Comparison of ENCODE assay signal across 8 cellular contexts in genomic region chr4:156294577-156294976, GRCh38.
DNase-seq lines count a peak whose midpoint lies in the region; ATAC-seq and TF ChIP-seq lines count a peak whose summit lies in the region.

No MANE protein-coding gene starts in this region.

- no peak overlapping the region for H3K4me3 Mint-ChIP-seq in T-helper 17 cell
- H3K4me3 Mint-ChIP-seq in naive thymus-derived CD8-positive, alpha-beta T cell, result no peak overlapping the region

- peaks cover 0 to 15% (median 2%) of the 10 kb centered on the region in 9 donors for H3K9me3 Mint-ChIP-seq in naive thymus-derived CD8-positive, alpha-beta T cell

- 0% methylated on average over 2 of the region's 2 CpGs for WGBS in SK-N-SH (ENCODE audit: low lambda C conversion rate)
- no CpG with 5 or more reads among the region's 2 CpGs for WGBS in iPS DF 6.9 (ENCODE audit: insufficient coverage, insufficient read length)

- peak; percentile 54 for TF ChIP-seq RAD21 in SK-N-SH (IDR thresholded peaks at IDR 0.05; ENCODE audit: low read length)

- H3K9me3 ChIP-seq in Karpas-422 (ENCODE audit: low read length) (no peaks in the 10 kb centered on the region), SK-N-SH (no peaks in the 10 kb centered on the region), iPS DF 6.9 (ENCODE audit: control insufficient read depth, insufficient read depth, low read length) (no peaks in the 10 kb centered on the region), T-helper 17 cell (ENCODE audit: control insufficient read depth, low read length, poor library complexity, severe bottlenecking) (no peaks in the 10 kb centered on the region)

- no peaks in the 10 kb centered on the region for H4K20me1 ChIP-seq in Karpas-422 (ENCODE audit: insufficient read depth, low read depth, low read length)
- no peaks in the 10 kb centered on the region for H4K20me1 ChIP-seq in SK-N-SH (ENCODE audit: insufficient read depth)

- no peaks in the 10 kb centered on the region for H3K4me1 Mint-ChIP-seq in T-helper 17 cell
- no peaks in the 10 kb centered on the region for H3K4me1 Mint-ChIP-seq in naive thymus-derived CD8-positive, alpha-beta T cell

- no peaks in the 10 kb centered on the region for H3K9me2 ChIP-seq in Karpas-422 (replicated peaks; ENCODE audit: insufficient read depth, low read length)
- no peaks in the 10 kb centered on the region for H3K9me2 ChIP-seq in SK-N-SH

- H3K36me3 ChIP-seq in Karpas-422 (ENCODE audit: insufficient read depth, low read length) (no peaks in the 10 kb centered on the region), SK-N-SH (replicated peaks in 1 of 2; ENCODE audit: control insufficient read depth in 1 of 2, insufficient read depth in 2 of 2, low read length in 1 of 2) (no peaks in the 10 kb centered on the region), iPS DF 6.9 (ENCODE audit: control insufficient read depth, insufficient read depth, low read length) (no peaks in the 10 kb centered on the region)

- peak; percentile 62 for TF ChIP-seq CTCF in SK-N-SH (IDR thresholded peaks at IDR 0.05)

- H2AFZ ChIP-seq in Karpas-422 (ENCODE audit: low read length) (no peak overlapping the region), SK-N-SH (ENCODE audit: low read depth) (no peak overlapping the region)

- no peak overlapping the region for H3K4me2 ChIP-seq in Karpas-422 (ENCODE audit: low read depth, low read length, poor library complexity, severe bottlenecking)
- peak overlapping the region; percentile 30; the same call in 1 of the 2 replicates for H3K4me2 ChIP-seq in SK-N-SH

- H3F3A ChIP-seq in SK-N-SH (replicated peaks; ENCODE audit: insufficient read depth), result peaks cover 28% of the 10 kb centered on the region

- H3K79me2 ChIP-seq in Karpas-422 (ENCODE audit: low read length) (no peaks in the 10 kb centered on the region), SK-N-SH (ENCODE audit: insufficient read depth) (no peaks in the 10 kb centered on the region)

- H3K9ac ChIP-seq in Karpas-422 (ENCODE audit: low read length), result no peak overlapping the region
- H3K9ac ChIP-seq in SK-N-SH, result peak overlapping the region; percentile 26; the same call in 1 of the 2 replicates

- CTCF ChIA-PET in SK-N-SH (lab: Yijun Ruan, JAX), result interaction anchor here (1.1 kb wide), 2 partner anchors 8 to 34 kb away, joined by 3 read pairs; no protein-coding TSS in a partner anchor

- no peak for ATAC-seq in T-helper 17 cell
- no peak for ATAC-seq in naive thymus-derived CD8-positive, alpha-beta T cell
- ATAC-seq in HG03108 (IDR thresholded peaks at IDR 0.05; ENCODE audit: unreplicated experiment), result no peak

- H3K27ac ChIP-seq in Karpas-422 (ENCODE audit: low read length) (no peak overlapping the region), SK-N-SH (ENCODE audit: low read depth in 2 of 2, low read length in 1 of 2) (peak overlapping the region; percentile 83 to 86; a peak in 3 of 4 replicates), iPS DF 6.9 (ENCODE audit: low read length) (no peak overlapping the region)

- POLR2A ChIA-PET in SK-N-SH (lab: Yijun Ruan, JAX), result no interaction called here
- POLR2A ChIA-PET in naive thymus-derived CD8-positive, alpha-beta T cell (lab: Charles Lee), result no interaction called here

- no peaks in the 10 kb centered on the region for H3K36me3 Mint-ChIP-seq in T-helper 17 cell (ENCODE audit: low read depth)
- H3K36me3 Mint-ChIP-seq in naive thymus-derived CD8-positive, alpha-beta T cell, result no peaks in the 10 kb centered on the region

- no peaks in the 10 kb centered on the region for H3K27me3 ChIP-seq in Karpas-422 (ENCODE audit: low read length)
- no peaks in the 10 kb centered on the region for H3K27me3 ChIP-seq in SK-N-SH (ENCODE audit: insufficient read depth)
- H3K27me3 ChIP-seq in iPS DF 6.9 (ENCODE audit: control insufficient read depth, insufficient read depth, low read length), result no peaks in the 10 kb centered on the region

- no peak overlapping the region for H3K4me3 ChIP-seq in Karpas-422 (ENCODE audit: low read length)
- H3K4me3 ChIP-seq in SK-N-SH (ENCODE audit: low read depth in 2 of 2, low read length in 1 of 2), result peak overlapping the region in 1 of 2 experiments; percentile 29; a peak in 1 of 4 replicates
- no peak overlapping the region for H3K4me3 ChIP-seq in iPS DF 6.9 (ENCODE audit: low read length)

- no peaks in the 10 kb centered on the region for H3K27me3 Mint-ChIP-seq in T-helper 17 cell
- no peaks in the 10 kb centered on the region for H3K27me3 Mint-ChIP-seq in naive thymus-derived CD8-positive, alpha-beta T cell

- in situ Hi-C loops in Caki2 (cut with HindIII; ENCODE audit: low pct_unique_long_range_greater_than_20kb, low sequenced_read_pairs), result no loop called here

- TF ChIP-seq EP300 in SK-N-SH (IDR thresholded peaks at IDR 0.05; ENCODE audit: borderline replicate concordance in 1 of 2, low read depth in 1 of 2, low read length in 1 of 2), result no peak

- no peak overlapping the region for H3K27ac Mint-ChIP-seq in T-helper 17 cell
- H3K27ac Mint-ChIP-seq in naive thymus-derived CD8-positive, alpha-beta T cell, result no peak overlapping the region

- DNase-seq in Caki2 (ENCODE audit: low read depth), result peak; percentile 62
- peak; percentile 58 for DNase-seq in Karpas-422
- DNase-seq in SK-N-SH, result peak; percentile 6
- peak; percentile 16 for DNase-seq in iPS DF 6.9 (ENCODE audit: low read depth, low spot score)
- DNase-seq in T-helper 17 cell, result no peak
- DNase-seq in CD1c-positive myeloid dendritic cell (ENCODE audit: extremely low spot score), result no peak
- DNase-seq in naive thymus-derived CD8-positive, alpha-beta T cell, result no peak

- H3K4me1 ChIP-seq in Karpas-422 (ENCODE audit: low read length) (no peaks in the 10 kb centered on the region), SK-N-SH (ENCODE audit: control insufficient read depth in 1 of 2, insufficient read depth in 2 of 2, low read depth in 1 of 2, low read length in 1 of 2) (peaks cover 0 to 28% of the 10 kb centered on the region in 2 experiments; a peak in 2 of 4 replicates), iPS DF 6.9 (ENCODE audit: control insufficient read depth, insufficient read depth, low read length) (no peaks in the 10 kb centered on the region)

TF ChIP-seq in SK-N-SH, 30 proteins besides CTCF, POLR2A, EP300 and RAD21 (continues in another document):
- TF ChIP-seq NFIC (IDR thresholded peaks at IDR 0.05; ENCODE audit: borderline replicate concordance) (no peak), MAX (IDR thresholded peaks at IDR 0.05; ENCODE audit: low read depth) (0 out of 2 replicates have a peak, but pooled peaks have one; percentile 15), PBX3 (IDR thresholded peaks at IDR 0.05) (0 out of 2 replicates have a peak, but pooled peaks have one; percentile 8), TAF1 (IDR thresholded peaks at IDR 0.05; ENCODE audit: borderline replicate concordance, low read depth, low read length) (no peak), SMC3 (IDR thresholded peaks at IDR 0.05; ENCODE audit: low read depth, low read length) (peak; percentile 41; the same call in 1 of the 2 replicates), SIN3A (IDR thresholded peaks at IDR 0.05; ENCODE audit: borderline replicate concordance, low read depth, low read length) (no peak), FOXM1 (IDR thresholded peaks at IDR 0.05; ENCODE audit: low read depth) (no peak), ELF1 (IDR thresholded peaks at IDR 0.05) (peak; percentile 71; the same call in 1 of the 2 replicates)
- TF ChIP-seq, protein P1, sequence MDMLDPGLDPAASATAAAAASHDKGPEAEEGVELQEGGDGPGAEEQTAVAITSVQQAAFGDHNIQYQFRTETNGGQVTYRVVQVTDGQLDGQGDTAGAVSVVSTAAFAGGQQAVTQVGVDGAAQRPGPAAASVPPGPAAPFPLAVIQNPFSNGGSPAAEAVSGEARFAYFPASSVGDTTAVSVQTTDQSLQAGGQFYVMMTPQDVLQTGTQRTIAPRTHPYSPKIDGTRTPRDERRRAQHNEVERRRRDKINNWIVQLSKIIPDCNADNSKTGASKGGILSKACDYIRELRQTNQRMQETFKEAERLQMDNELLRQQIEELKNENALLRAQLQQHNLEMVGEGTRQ (IDR thresholded peaks at IDR 0.05; ENCODE audit: borderline replicate concordance, low read depth, low read length), result no peak
- TF ChIP-seq, protein P2, sequence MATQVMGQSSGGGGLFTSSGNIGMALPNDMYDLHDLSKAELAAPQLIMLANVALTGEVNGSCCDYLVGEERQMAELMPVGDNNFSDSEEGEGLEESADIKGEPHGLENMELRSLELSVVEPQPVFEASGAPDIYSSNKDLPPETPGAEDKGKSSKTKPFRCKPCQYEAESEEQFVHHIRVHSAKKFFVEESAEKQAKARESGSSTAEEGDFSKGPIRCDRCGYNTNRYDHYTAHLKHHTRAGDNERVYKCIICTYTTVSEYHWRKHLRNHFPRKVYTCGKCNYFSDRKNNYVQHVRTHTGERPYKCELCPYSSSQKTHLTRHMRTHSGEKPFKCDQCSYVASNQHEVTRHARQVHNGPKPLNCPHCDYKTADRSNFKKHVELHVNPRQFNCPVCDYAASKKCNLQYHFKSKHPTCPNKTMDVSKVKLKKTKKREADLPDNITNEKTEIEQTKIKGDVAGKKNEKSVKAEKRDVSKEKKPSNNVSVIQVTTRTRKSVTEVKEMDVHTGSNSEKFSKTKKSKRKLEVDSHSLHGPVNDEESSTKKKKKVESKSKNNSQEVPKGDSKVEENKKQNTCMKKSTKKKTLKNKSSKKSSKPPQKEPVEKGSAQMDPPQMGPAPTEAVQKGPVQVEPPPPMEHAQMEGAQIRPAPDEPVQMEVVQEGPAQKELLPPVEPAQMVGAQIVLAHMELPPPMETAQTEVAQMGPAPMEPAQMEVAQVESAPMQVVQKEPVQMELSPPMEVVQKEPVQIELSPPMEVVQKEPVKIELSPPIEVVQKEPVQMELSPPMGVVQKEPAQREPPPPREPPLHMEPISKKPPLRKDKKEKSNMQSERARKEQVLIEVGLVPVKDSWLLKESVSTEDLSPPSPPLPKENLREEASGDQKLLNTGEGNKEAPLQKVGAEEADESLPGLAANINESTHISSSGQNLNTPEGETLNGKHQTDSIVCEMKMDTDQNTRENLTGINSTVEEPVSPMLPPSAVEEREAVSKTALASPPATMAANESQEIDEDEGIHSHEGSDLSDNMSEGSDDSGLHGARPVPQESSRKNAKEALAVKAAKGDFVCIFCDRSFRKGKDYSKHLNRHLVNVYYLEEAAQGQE (IDR thresholded peaks at IDR 0.05; ENCODE audit: low read depth, low read length), result no peak

Comparison
In these comparisons a context has a peak if more than half of its experiments do, and no peak if none do; other contexts are left out.
1. DNase-seq: peak in Caki2 (single experiment), Karpas-422 (single experiment), SK-N-SH (single experiment) and iPS DF 6.9 (single experiment); none in T-helper 17 cell (0 of 3), CD1c-positive myeloid dendritic cell (single experiment) and naive thymus-derived CD8-positive, alpha-beta T cell (0 of 10).
2. H3K27ac ChIP-seq: peak in SK-N-SH (2 of 2); none in Karpas-422 (single experiment) and iPS DF 6.9 (single experiment).